12 cellular contexts compared by ENCODE assay signal in genomic region chr19:49556412-49557398, GRCh38. TPM values are rescaled to one million over a fixed set of nuclear protein-coding genes. Genes with fewer than 3 reads are reported as not detected.
DNase-seq lines count a peak whose midpoint lies in the region; ATAC-seq, FAIRE-seq and TF ChIP-seq lines count a peak whose summit lies in the region.
"Had no signal": no experiment of that assay in that cellular context is flagged by ENCODE, and none has a peak within 500 bp of the region (broad histone marks: within the 10 kb centered on the region; RNA-seq: fewer than 3 reads in every experiment).

No MANE protein-coding gene starts in this region.

- H3K4me2 ChIP-seq in mesenchymal stem cell (ENCODE audit: low read length, poor library complexity, severe bottlenecking) = no peak overlapping the region

- TF ChIP-seq CTCF in A673 (conservative IDR thresholded peaks at IDR 0.05; ENCODE audit: low read depth, low read length) (no peak), Peyer's patch (IDR thresholded peaks at IDR 0.05) (no peak)

- no peak for TF ChIP-seq POLR2A in Peyer's patch (IDR thresholded peaks at IDR 0.05)

- no peak overlapping the region for H3K18ac ChIP-seq in mesenchymal stem cell (ENCODE audit: low read depth in 1 of 2, low read length in 2 of 2)

- CTCF ChIA-PET in A673 (lab: Charles Lee) = interaction anchor here (1.5 kb wide), 1 partner anchor 14 kb away, joined by 4 read pairs; no protein-coding TSS in a partner anchor

- no peak overlapping the region for H2AFZ ChIP-seq in mesenchymal stem cell (ENCODE audit: low read depth, low read length)

- H3K14ac ChIP-seq in mesenchymal stem cell (ENCODE audit: low read length in 2 of 2) = no peak overlapping the region

- H4K91ac ChIP-seq in mesenchymal stem cell (ENCODE audit: low read length) = peak overlapping the region; percentile 7

- H3K27me3 ChIP-seq in A673 (replicated peaks; ENCODE audit: insufficient read depth, low read depth, low read length, poor library complexity) = no peaks in the 10 kb centered on the region
- H3K27me3 ChIP-seq in Peyer's patch = no peaks in the 10 kb centered on the region
- no peaks in the 10 kb centered on the region for H3K27me3 ChIP-seq in mesenchymal stem cell (ENCODE audit: control insufficient read depth in 1 of 2, insufficient read depth in 1 of 2, low read length in 2 of 2)

- H4K8ac ChIP-seq in mesenchymal stem cell (ENCODE audit: low read length) = peak overlapping the region; percentile 48

- ATAC-seq in activated naive CD8-positive, alpha-beta T cell treated with anti-CD3 and anti-CD28 coated beads, Interleukin-2, amount 10 ng/mL, durations not matched to agents 7 days and 5 days (ENCODE audit: low read depth) = peak; percentile 3
- ATAC-seq in HG02938 (IDR thresholded peaks at IDR 0.05; ENCODE audit: unreplicated experiment) (no peak), HG02884 (IDR thresholded peaks at IDR 0.05; ENCODE audit: unreplicated experiment) (no peak)

- H3K27ac ChIP-seq in A673 (ENCODE audit: low read depth, low read length, poor library complexity, severe bottlenecking) = peak overlapping the region; percentile 70
- peak overlapping the region in 3 of 4 donors; percentile 52 to 58 (median 55) for H3K27ac ChIP-seq in Peyer's patch
- H3K27ac ChIP-seq in mesenchymal stem cell (ENCODE audit: low read length, poor library complexity, severe bottlenecking) = no peak overlapping the region
- H3K27ac ChIP-seq: thoracic aorta had no signal

- no peak overlapping the region for H3K23ac ChIP-seq in mesenchymal stem cell (ENCODE audit: low read length in 2 of 2)

- FAIRE-seq in GM19239 (lab: Jason Lieb, UNC) = no peak

- BruUV-seq in A673 (replicated peaks; lab: Mats Ljungman, UMichigan) = TSS peak; percentile 15

- H2BK120ac ChIP-seq in mesenchymal stem cell (ENCODE audit: low read depth, low read length) = no peak overlapping the region

- H3K27ac Mint-ChIP-seq in activated naive CD8-positive, alpha-beta T cell treated with anti-CD3 and anti-CD28 coated beads, Interleukin-2, amount 10 ng/mL, durations not matched to agents 7 days and 5 days = peak overlapping the region; percentile 77
- H3K27ac Mint-ChIP-seq: B cell had no signal

- no peaks in the 10 kb centered on the region for H3K9me3 ChIP-seq in A673 (ENCODE audit: low read depth, low read length, poor library complexity, severe bottlenecking)
- no peaks in the 10 kb centered on the region for H3K9me3 ChIP-seq in Peyer's patch
- H3K9me3 ChIP-seq in mesenchymal stem cell (ENCODE audit: control insufficient read depth, low read length) = no peaks in the 10 kb centered on the region
- H3K9me3 ChIP-seq: thoracic aorta had no signal

- no peak overlapping the region for H2BK15ac ChIP-seq in mesenchymal stem cell (ENCODE audit: low read depth, poor library complexity, severe bottlenecking)

- H3K36me3 ChIP-seq in A673 (ENCODE audit: insufficient read depth, low read length, poor library complexity, severe bottlenecking) = peaks cover 57% of the 10 kb centered on the region
- peaks cover 0 to 41% (median 0%) of the 10 kb centered on the region in 3 donors for H3K36me3 ChIP-seq in Peyer's patch
- H3K36me3 ChIP-seq in mesenchymal stem cell (ENCODE audit: control insufficient read depth in 1 of 2, insufficient read depth in 2 of 2, low read depth in 1 of 2, low read length in 2 of 2) = peaks cover 62 to 68% of the 10 kb centered on the region in 2 experiments

- H3K36me3 Mint-ChIP-seq in activated naive CD8-positive, alpha-beta T cell treated with anti-CD3 and anti-CD28 coated beads, Interleukin-2, amount 10 ng/mL, durations not matched to agents 7 days and 5 days = peaks cover 32% of the 10 kb centered on the region

- no peak overlapping the region for H3K9ac ChIP-seq in mesenchymal stem cell (ENCODE audit: low read length)

- H3K27me3 Mint-ChIP-seq in activated naive CD8-positive, alpha-beta T cell treated with anti-CD3 and anti-CD28 coated beads, Interleukin-2, amount 10 ng/mL, durations not matched to agents 7 days and 5 days = no peaks in the 10 kb centered on the region
- H3K27me3 Mint-ChIP-seq: B cell, memory B cell had no signal

- H3K4ac ChIP-seq in mesenchymal stem cell (ENCODE audit: low read depth in 1 of 2, low read length in 2 of 2) = no peak overlapping the region

- DNase-seq in A673 (ENCODE audit: low spot score) = no peak
- peak in 2 of 3 donors; percentile 65 to 66 for DNase-seq in Peyer's patch
- peak; percentile 61 for DNase-seq in activated naive CD8-positive, alpha-beta T cell treated with anti-CD3 and anti-CD28 coated beads, Interleukin-2, amount 10 ng/mL, durations not matched to agents 7 days and 5 days
- no peak for DNase-seq in mesenchymal stem cell
- no peak for DNase-seq in NCI-H128 (lab: John Stamatoyannopoulos, UW; ENCODE audit: unreplicated experiment)
- DNase-seq in GM19239 (ENCODE audit: insufficient read length, low spot score) = no peak
- DNase-seq: MV-4-11 had no signal

- intact Hi-C loops in A673 (cut with micrococcal nuclease; ENCODE audit: unreplicated experiment) = no loop called here

- 84% methylated on average over 64 of the region's 66 CpGs for WGBS in mesenchymal stem cell

- POLR2A ChIA-PET in A673 (lab: Charles Lee; ENCODE audit: low non-redundant PET) = no interaction called here
- POLR2A ChIA-PET in activated naive CD8-positive, alpha-beta T cell treated with anti-CD3 and anti-CD28 coated beads, Interleukin-2, amount 10 ng/mL, durations not matched to agents 7 days and 5 days (lab: Charles Lee) = interaction anchor here (1.2 to 5.5 kb wide), 3 partner anchors 12 to 61 kb away, joined by 4 to 41 read pairs (median 9); partner anchors contain the start of genes RCN3 and RPS11

- H2AK5ac ChIP-seq in mesenchymal stem cell (ENCODE audit: low read length, severe bottlenecking) = no peak overlapping the region

- H3K4me1 ChIP-seq in A673 (ENCODE audit: insufficient read depth, low read length, poor library complexity, severe bottlenecking) (peaks cover 15% of the 10 kb centered on the region), Peyer's patch (peaks cover 0 to 84% (median 29%) of the 10 kb centered on the region in 4 donors), mesenchymal stem cell (ENCODE audit: control insufficient read depth, insufficient read depth, low read depth, low read length) (peaks cover 7% of the 10 kb centered on the region)

- H2BK5ac ChIP-seq in mesenchymal stem cell (ENCODE audit: low read depth, low read length, poor library complexity, severe bottlenecking) = no peak overlapping the region

- H3K4me3 ChIP-seq in A673 (ENCODE audit: low read depth, low read length, poor library complexity, severe bottlenecking) (no peak overlapping the region), Peyer's patch (no peak overlapping the region), mesenchymal stem cell (ENCODE audit: insufficient read depth in 1 of 2, low read depth in 1 of 2, low read length in 2 of 2) (no peak overlapping the region)
- H3K4me3 ChIP-seq: thoracic aorta had no signal

- peaks cover 21% of the 10 kb centered on the region for H3K79me1 ChIP-seq in mesenchymal stem cell (replicated peaks; ENCODE audit: low read length, poor library complexity, severe bottlenecking)

- H3K4me3 Mint-ChIP-seq in activated naive CD8-positive, alpha-beta T cell treated with anti-CD3 and anti-CD28 coated beads, Interleukin-2, amount 10 ng/mL, durations not matched to agents 7 days and 5 days = peak overlapping the region; percentile 80
- H3K4me3 Mint-ChIP-seq: B cell, memory B cell had no signal

- no peak overlapping the region for H2BK12ac ChIP-seq in mesenchymal stem cell (ENCODE audit: low read length in 2 of 2)

- H3K4me1 Mint-ChIP-seq in activated naive CD8-positive, alpha-beta T cell treated with anti-CD3 and anti-CD28 coated beads, Interleukin-2, amount 10 ng/mL, durations not matched to agents 7 days and 5 days = peaks cover 78% of the 10 kb centered on the region

- H3K9me3 Mint-ChIP-seq in activated naive CD8-positive, alpha-beta T cell treated with anti-CD3 and anti-CD28 coated beads, Interleukin-2, amount 10 ng/mL, durations not matched to agents 7 days and 5 days = no peaks in the 10 kb centered on the region
- H3K9me3 Mint-ChIP-seq: memory B cell had no signal

RNA-seq across cellular contexts. Expression of gene NOSIP, which starts 23.7 kb away (rescaled TPM):
- 169 and 178 TPM in 2 replicates for total RNA-seq in A673 (2021)
- 10 to 100 TPM; 73.4 to 86.7 (median 80.9) TPM for total RNA-seq in Peyer's patch
- 100 to 1,000 TPM; 122 to 125 TPM for total RNA-seq in activated naive CD8-positive, alpha-beta T cell treated with anti-CD3 and anti-CD28 coated beads, Interleukin-2, amount 10 ng/mL, durations not matched to agents 7 days and 5 days
- 47.3 TPM for polyA plus RNA-seq in mesenchymal stem cell (2013, experiment 1 of 2)
- 45.5 TPM for polyA plus RNA-seq in mesenchymal stem cell (2013, experiment 2 of 2)

RNA-seq across cellular contexts. Expression of gene PRRG2, which starts 24.4 kb away (rescaled TPM):
- 1.5 and 1.9 TPM in 2 replicates for total RNA-seq in A673 (2021)
- total RNA-seq in Peyer's patch = 10 to 100 TPM in 3 of 4 donors, 1 to 10 TPM in 1; 1.7 to 20.8 (median 13.1) TPM
- total RNA-seq in activated naive CD8-positive, alpha-beta T cell treated with anti-CD3 and anti-CD28 coated beads, Interleukin-2, amount 10 ng/mL, durations not matched to agents 7 days and 5 days = 1 to 10 TPM; 1.5 to 2.3 TPM
- polyA plus RNA-seq in mesenchymal stem cell (2013, experiment 1 of 2) = 0.50 TPM
- 0.40 TPM for polyA plus RNA-seq in mesenchymal stem cell (2013, experiment 2 of 2)
- total RNA-seq: thoracic aorta had no signal

RNA-seq across cellular contexts. Expression of gene RCN3, which starts 28.9 kb away (rescaled TPM):
- 82.9 and 95.3 TPM in 2 replicates for total RNA-seq in A673 (2021)
- 100 to 1,000 TPM in 3 of 4 donors, 10 to 100 TPM in 1; 78.6 to 199 (median 151) TPM for total RNA-seq in Peyer's patch
- 1 to 10 TPM; 1.6 to 2.4 TPM for total RNA-seq in activated naive CD8-positive, alpha-beta T cell treated with anti-CD3 and anti-CD28 coated beads, Interleukin-2, amount 10 ng/mL, durations not matched to agents 7 days and 5 days
- 80.0 TPM for polyA plus RNA-seq in mesenchymal stem cell (2013, experiment 1 of 2)
- polyA plus RNA-seq in mesenchymal stem cell (2013, experiment 2 of 2) = 81.7 TPM

RNA-seq across cellular contexts. Expression of gene PRR12, which starts 34.3 kb away (rescaled TPM):
- total RNA-seq in A673 (2021) (51.4 and 54.0 TPM in 2 replicates), Peyer's patch (10 to 100 TPM; 13.5 to 39.6 (median 28.1) TPM)
- 10 to 100 TPM; 49.7 TPM for total RNA-seq in activated naive CD8-positive, alpha-beta T cell treated with anti-CD3 and anti-CD28 coated beads, Interleukin-2, amount 10 ng/mL, durations not matched to agents 7 days and 5 days
- 12.1 TPM for polyA plus RNA-seq in mesenchymal stem cell (2013, experiment 1 of 2)
- 11.2 TPM for polyA plus RNA-seq in mesenchymal stem cell (2013, experiment 2 of 2)

RNA-seq across cellular contexts. Expression of gene FCGRT, which starts 44.2 kb away (rescaled TPM):
- total RNA-seq in A673 (2021) (396 and 482 TPM in 2 replicates), Peyer's patch (100 to 1,000 TPM; 239 to 985 (median 837) TPM)
- total RNA-seq in activated naive CD8-positive, alpha-beta T cell treated with anti-CD3 and anti-CD28 coated beads, Interleukin-2, amount 10 ng/mL, durations not matched to agents 7 days and 5 days = 10 to 100 TPM; 19.8 to 24.4 TPM
- 183 TPM for polyA plus RNA-seq in mesenchymal stem cell (2013, experiment 1 of 2)
- 203 TPM for polyA plus RNA-seq in mesenchymal stem cell (2013, experiment 2 of 2)

Comparison
In these comparisons a context has a peak if more than half of its experiments do, and no peak if none do; other contexts are left out.
1. DNase-seq: peak in Peyer's patch (2 of 3) and activated naive CD8-positive, alpha-beta T cell treated with anti-CD3 and anti-CD28 coated beads, Interleukin-2, amount 10 ng/mL, durations not matched to agents 7 days and 5 days (single experiment); none in A673 (single experiment), mesenchymal stem cell (single experiment), NCI-H128 (single experiment) and GM19239 (single experiment).
2. RNA of gene RCN3, which starts 28.9 kb away (total RNA-seq): 78.6 to 199 TPM in Peyer's patch and 82.9 to 95.3 TPM in A673; 1.6 to 2.4 TPM in activated naive CD8-positive, alpha-beta T cell treated with anti-CD3 and anti-CD28 coated beads, Interleukin-2, amount 10 ng/mL, durations not matched to agents 7 days and 5 days; every median in the first group is over 10 times any median in the second.